Comparison of ENCODE assay signal across 16 cellular contexts in genomic region chr1:79460773-79461436, GRCh38.
DNase-seq lines count a peak whose midpoint lies in the region; ATAC-seq, FAIRE-seq and TF ChIP-seq lines count a peak whose summit lies in the region.
"Had no signal": no experiment of that assay in that cellular context is flagged by ENCODE, and none has a peak within 500 bp of the region (broad histone marks: within the 10 kb centered on the region; RNA-seq: fewer than 3 reads in every experiment).

No MANE protein-coding gene starts in this region.

- H3K27ac ChIP-seq in tibial artery (no peak overlapping the region), testis (no peak overlapping the region)

- no peak overlapping the region for H3K4me3 ChIP-seq in tibial artery
- no peak overlapping the region for H3K4me3 ChIP-seq in testis

- H3K27me3 Mint-ChIP-seq in T-helper 2 cell treated with Interferon-gamma antibody and Interleukin-4, amounts not matched to agents 5 μg/mL and 100 μg/mL, for 36 hours (ENCODE audit: low read depth) = no peaks in the 10 kb centered on the region
- H3K27me3 Mint-ChIP-seq: activated naive CD8-positive, alpha-beta T cell treated with anti-CD3 and anti-CD28 coated beads, Interleukin-2, amount 10 ng/mL, durations not matched to agents 7 days and 5 days had no signal

- H3K36me3 ChIP-seq in tibial artery = no peaks in the 10 kb centered on the region
- H3K36me3 ChIP-seq in testis (ENCODE audit: low read depth, missing control alignments) = no peaks in the 10 kb centered on the region

- peak; percentile 68 for FAIRE-seq in GM12892 (lab: Jason Lieb, UNC)
- FAIRE-seq: colon, H54, keratinocyte had no signal

- peaks cover 20 to 27% of the 10 kb centered on the region in 2 donors for H3K9me3 Mint-ChIP-seq in activated naive CD4-positive, alpha-beta T cell treated with anti-CD3 and anti-CD28 coated beads, Interleukin-2, amount 50 U/mL, for 72 hours
- peaks cover 4% of the 10 kb centered on the region for H3K9me3 Mint-ChIP-seq in T-helper 2 cell treated with Interferon-gamma antibody and Interleukin-4, amounts not matched to agents 5 μg/mL and 100 μg/mL, for 36 hours

- intact Hi-C loops in tibial artery (cut with DNase I; ENCODE audit: low total_unique reads) = no loop called here
- intact Hi-C loops in testis (cut with DNase I; ENCODE audit: low total_unique reads) = no loop called here

- DNase-seq in GM12892 (ENCODE audit: insufficient read length) (peak; percentile 18), tibial artery (no peak), testis (no peak)
- no peak for DNase-seq in activated naive CD4-positive, alpha-beta T cell treated with anti-CD3 and anti-CD28 coated beads, Interleukin-2, amount 50 U/mL, for 72 hours (ENCODE audit: low spot score in 2 of 2)
- no peak for DNase-seq in T-helper 2 cell treated with Interferon-gamma antibody and Interleukin-4, amounts not matched to agents 5 μg/mL and 100 μg/mL, for 36 hours (ENCODE audit: low spot score)
- DNase-seq: activated CD4-positive, alpha-beta T cell treated with anti-CD3 and anti-CD28 coated beads, Interleukin-2, amount 50 U/mL, for 4 hours; activated naive CD8-positive, alpha-beta T cell treated with anti-CD3 and anti-CD28 coated beads, Interleukin-2, amount 10 ng/mL, durations not matched to agents 7 days and 5 days; DND-41; KG1; naive thymus-derived CD4-positive, alpha-beta T cell had no signal

- H3K36me3 Mint-ChIP-seq in activated naive CD4-positive, alpha-beta T cell treated with anti-CD3 and anti-CD28 coated beads, Interleukin-2, amount 50 U/mL, for 72 hours = no peaks in the 10 kb centered on the region
- H3K36me3 Mint-ChIP-seq in T-helper 2 cell treated with Interferon-gamma antibody and Interleukin-4, amounts not matched to agents 5 μg/mL and 100 μg/mL, for 36 hours (ENCODE audit: low read depth) = no peaks in the 10 kb centered on the region
- H3K36me3 Mint-ChIP-seq: activated naive CD8-positive, alpha-beta T cell treated with anti-CD3 and anti-CD28 coated beads, Interleukin-2, amount 10 ng/mL, durations not matched to agents 7 days and 5 days; naive thymus-derived CD4-positive, alpha-beta T cell had no signal

- H3K4me1 ChIP-seq in tibial artery (no peaks in the 10 kb centered on the region), testis (no peaks in the 10 kb centered on the region)

- H3K27me3 ChIP-seq in tibial artery (no peaks in the 10 kb centered on the region), testis (no peaks in the 10 kb centered on the region)

- WGBS in testis, 2 donors = 75 to 88% methylated on average over 3 of the region's 3 CpGs

- H3K4me1 Mint-ChIP-seq in T-helper 2 cell treated with Interferon-gamma antibody and Interleukin-4, amounts not matched to agents 5 μg/mL and 100 μg/mL, for 36 hours (ENCODE audit: low read depth) = no peaks in the 10 kb centered on the region
- H3K4me1 Mint-ChIP-seq: activated naive CD8-positive, alpha-beta T cell treated with anti-CD3 and anti-CD28 coated beads, Interleukin-2, amount 10 ng/mL, durations not matched to agents 7 days and 5 days; naive thymus-derived CD4-positive, alpha-beta T cell had no signal

- TF ChIP-seq CTCF in tibial artery (IDR thresholded peaks at IDR 0.05) = no peak
- no peak for TF ChIP-seq CTCF in testis (IDR thresholded peaks at IDR 0.05)

- no peak overlapping the region for H3K4me3 Mint-ChIP-seq in T-helper 2 cell treated with Interferon-gamma antibody and Interleukin-4, amounts not matched to agents 5 μg/mL and 100 μg/mL, for 36 hours
- H3K4me3 Mint-ChIP-seq: activated naive CD8-positive, alpha-beta T cell treated with anti-CD3 and anti-CD28 coated beads, Interleukin-2, amount 10 ng/mL, durations not matched to agents 7 days and 5 days; naive thymus-derived CD4-positive, alpha-beta T cell had no signal

- ATAC-seq in GM19351 (IDR thresholded peaks at IDR 0.05; ENCODE audit: unreplicated experiment) = peak; percentile 98
- ATAC-seq in HG02642 (IDR thresholded peaks at IDR 0.05; ENCODE audit: poor library complexity, unreplicated experiment) = peak; percentile 97
- peak; percentile 96 for ATAC-seq in HG03354 (IDR thresholded peaks at IDR 0.05; ENCODE audit: poor library complexity, severe bottlenecking, unreplicated experiment)
- ATAC-seq in activated naive CD4-positive, alpha-beta T cell treated with anti-CD3 and anti-CD28 coated beads, Interleukin-2, amount 50 U/mL, for 72 hours = no peak
- ATAC-seq: naive thymus-derived CD4-positive, alpha-beta T cell had no signal

- H3K27ac Mint-ChIP-seq in activated naive CD4-positive, alpha-beta T cell treated with anti-CD3 and anti-CD28 coated beads, Interleukin-2, amount 50 U/mL, for 72 hours = no peak overlapping the region
- no peak overlapping the region for H3K27ac Mint-ChIP-seq in T-helper 2 cell treated with Interferon-gamma antibody and Interleukin-4, amounts not matched to agents 5 μg/mL and 100 μg/mL, for 36 hours
- H3K27ac Mint-ChIP-seq: activated naive CD8-positive, alpha-beta T cell treated with anti-CD3 and anti-CD28 coated beads, Interleukin-2, amount 10 ng/mL, durations not matched to agents 7 days and 5 days; naive thymus-derived CD4-positive, alpha-beta T cell had no signal

- no peak for TF ChIP-seq POLR2A in GM12892 (IDR thresholded peaks at IDR 0.05; ENCODE audit: low read depth, low read length)
- TF ChIP-seq POLR2A in testis (IDR thresholded peaks at IDR 0.05) = no peak

- H3K9me3 ChIP-seq in tibial artery (no peaks in the 10 kb centered on the region), testis (no peaks in the 10 kb centered on the region)

Comparison
In these comparisons a context has a peak if more than half of its experiments do, and no peak if none do; other contexts are left out.
1. ATAC-seq: peak in GM19351 (single experiment), HG02642 (single experiment) and HG03354 (single experiment); none in activated naive CD4-positive, alpha-beta T cell treated with anti-CD3 and anti-CD28 coated beads, Interleukin-2, amount 50 U/mL, for 72 hours (0 of 2).